Comparison of ENCODE assay signal across 1 cellular context in genomic region chr11:127461575-127462344, GRCh38.
TF ChIP-seq lines count a peak whose summit lies in the region.

No MANE protein-coding gene starts in this region.

TF ChIP-seq in WTC11, 78 proteins besides CTCF, POLR2A, EP300 and RAD21 (continued from another document):
- TF ChIP-seq NFYB (CRISPR knock-in tag; conservative IDR thresholded peaks at IDR 0.05; ENCODE audit: low read depth): no peak
- no peak for TF ChIP-seq ZNF416 (CRISPR knock-in tag; IDR thresholded peaks at IDR 0.05)
- TF ChIP-seq E2F4 (CRISPR knock-in tag; IDR thresholded peaks at IDR 0.05; ENCODE audit: borderline replicate concordance, low read depth): no peak
- no peak for TF ChIP-seq ESRRA (CRISPR knock-in tag; IDR thresholded peaks at IDR 0.05; ENCODE audit: borderline replicate concordance)
- no peak for TF ChIP-seq FOXP4 (CRISPR knock-in tag; IDR thresholded peaks at IDR 0.05)
- no peak for TF ChIP-seq ZNF281 (CRISPR knock-in tag; IDR thresholded peaks at IDR 0.05)
TF ChIP-seq in WTC11: peak in this region for 0.
